Comparison of ENCODE assay signal across 8 cellular contexts in genomic region chr2:63888490-63889402, GRCh38. TPM values are rescaled to one million over a fixed set of nuclear protein-coding genes. Genes with fewer than 3 reads are reported as not detected.
A peak's percentile ranks its signal among the peaks of the same experiment; 100 is the strongest.
DNase-seq lines count a peak whose midpoint lies in the region; ATAC-seq and TF ChIP-seq lines count a peak whose summit lies in the region.

No MANE protein-coding gene starts in this region.

- peak overlapping the region; percentile 15 for H3K9ac ChIP-seq in mesendoderm (ENCODE audit: low read length)

- no peak overlapping the region for H2AK5ac ChIP-seq in mesendoderm (ENCODE audit: low read length)

- no peak overlapping the region for H3K4me2 ChIP-seq in mesendoderm (ENCODE audit: low read length)

- no peak overlapping the region for H3K4me3 Mint-ChIP-seq in WTC11

- no peaks in the 10 kb centered on the region for H3K79me2 ChIP-seq in mesendoderm (ENCODE audit: control insufficient read depth, insufficient read depth, low read length)

- no peak overlapping the region for H4K8ac ChIP-seq in mesendoderm (ENCODE audit: low read depth, low read length)

- no peak overlapping the region for H2BK120ac ChIP-seq in mesendoderm (ENCODE audit: low read depth, low read length)

- ATAC-seq in HG02610 (IDR thresholded peaks at IDR 0.05; ENCODE audit: unreplicated experiment) (peak; percentile 56), WTC11 (peak; percentile 83)

- peak overlapping the region; percentile 8 for H3K18ac ChIP-seq in mesendoderm (ENCODE audit: low read length)

- peak overlapping the region; percentile 68 for H2BK5ac ChIP-seq in mesendoderm (ENCODE audit: low read length)

- peak; percentile 12 for DNase-seq in activated gamma-delta T cell treated with Interleukin-2 at 50 U/mL for 16 hours
- DNase-seq in activated gamma-delta T cell (lab: John Stamatoyannopoulos, UW) = no peak
- DNase-seq in NCI-H1930 (lab: John Stamatoyannopoulos, UW) = peak; percentile 11 to 24
- DNase-seq in WTC11 (ENCODE audit: low spot score) = peak; percentile 28
- peak in 7 of 10 donors; percentile 26 to 63 (median 49) for DNase-seq in dorsolateral prefrontal cortex
- peak; percentile 85 for DNase-seq in mesendoderm
- peak in 22 of 49 donors; percentile 2 to 49 (median 14) for DNase-seq in substantia nigra (lab: John Stamatoyannopoulos, UW)

- no peak overlapping the region for H3K23ac ChIP-seq in mesendoderm (ENCODE audit: low read length)

- peak overlapping the region; percentile 66 for H3K56ac ChIP-seq in mesendoderm (ENCODE audit: low read length)

- no peaks in the 10 kb centered on the region for H3K27me3 Mint-ChIP-seq in WTC11 (ENCODE audit: low read depth)

- H3K27ac Mint-ChIP-seq in WTC11 = peak overlapping the region; percentile 90

- no peak overlapping the region for H3K4me3 ChIP-seq in dorsolateral prefrontal cortex
- H3K4me3 ChIP-seq in mesendoderm (ENCODE audit: low read length) = no peak overlapping the region

- H3K9me3 Mint-ChIP-seq in WTC11 = no peaks in the 10 kb centered on the region

- H4K5ac ChIP-seq in mesendoderm (ENCODE audit: low read length) = no peak overlapping the region

- CTCF ChIA-PET in WTC11 (lab: Charles Lee) = no interaction called here

- peaks cover 19% of the 10 kb centered on the region for H3K4me1 Mint-ChIP-seq in WTC11

- no peak overlapping the region for H2BK15ac ChIP-seq in mesendoderm (replicated peaks; ENCODE audit: low read depth)

- H3K27me3 ChIP-seq in dorsolateral prefrontal cortex (no peaks in the 10 kb centered on the region), mesendoderm (ENCODE audit: insufficient read depth, low read length, poor library complexity) (no peaks in the 10 kb centered on the region)

- peaks cover 82% of the 10 kb centered on the region for H3K36me3 Mint-ChIP-seq in WTC11

- intact Hi-C loops in dorsolateral prefrontal cortex (cut with DNase I) = loop anchor here in 1 of 2 donors (5.0 to 10.0 kb wide), 2 partner anchors 191 to 436 kb away; no protein-coding TSS in a partner anchor

- 100% methylated on average over 2 of the region's 6 CpGs for WGBS in mesendoderm (ENCODE audit: extremely low coverage, insufficient coverage, low lambda C conversion rate)

- POLR2A ChIA-PET in WTC11 (lab: Charles Lee) = no interaction called here

- TF ChIP-seq CTCF in WTC11 (IDR thresholded peaks at IDR 0.05) (no peak), dorsolateral prefrontal cortex (IDR thresholded peaks at IDR 0.05 in 54 of 56, conservative IDR thresholded peaks at IDR 0.05 in 2 of 56; ENCODE audit: low read depth in 1 of 56, partially characterized antibody in 56 of 56) (peak; percentile 46 to 83 (median 74))

- H3K79me1 ChIP-seq in mesendoderm (ENCODE audit: low read length) = peaks cover 3% of the 10 kb centered on the region

- H3K36me3 ChIP-seq in mesendoderm (ENCODE audit: control insufficient read depth, insufficient read depth, low read length) = peaks cover 5% of the 10 kb centered on the region

- H3K27ac ChIP-seq in dorsolateral prefrontal cortex = peak overlapping the region in 30 of 59 donors; percentile 3 to 68 (median 21)
- peak overlapping the region; percentile 57 for H3K27ac ChIP-seq in mesendoderm (ENCODE audit: low read depth, low read length)
- peak overlapping the region; percentile 39 for H3K27ac ChIP-seq in substantia nigra (ENCODE audit: low read depth, low read length, poor library complexity, severe bottlenecking)

- peaks cover 2% of the 10 kb centered on the region for H3K4me1 ChIP-seq in mesendoderm (ENCODE audit: control insufficient read depth, low read depth, low read length)

- H3K4ac ChIP-seq in mesendoderm (ENCODE audit: low read depth, low read length) = no peak overlapping the region

TF ChIP-seq in WTC11, 78 proteins besides CTCF, POLR2A, EP300 and RAD21:
- TF ChIP-seq ERG (CRISPR knock-in tag; IDR thresholded peaks at IDR 0.05) (0 out of 2 replicates have a peak, but pooled peaks have one; percentile 5), MAX (CRISPR knock-in tag; IDR thresholded peaks at IDR 0.05) (no peak), IRF2 (CRISPR knock-in tag; IDR thresholded peaks at IDR 0.05; ENCODE audit: borderline replicate concordance, low read depth) (no peak)

RNA-seq across cellular contexts. Expression of gene UGP2, which starts 47.0 kb away (rescaled TPM):
- total RNA-seq in WTC11 (2021) (543 to 626 TPM (median 606 TPM) in 3 replicates), dorsolateral prefrontal cortex (100 to 1,000 TPM in 119 of 120 experiments, 10 to 100 TPM in 1; 84.4 to 293 (median 212) TPM)
- polyA plus RNA-seq in mesendoderm (2013, experiment 1 of 2) = 361 TPM
- polyA plus RNA-seq in mesendoderm (2013, experiment 2 of 2) = 376 TPM
